In the genomic region with DNA sequence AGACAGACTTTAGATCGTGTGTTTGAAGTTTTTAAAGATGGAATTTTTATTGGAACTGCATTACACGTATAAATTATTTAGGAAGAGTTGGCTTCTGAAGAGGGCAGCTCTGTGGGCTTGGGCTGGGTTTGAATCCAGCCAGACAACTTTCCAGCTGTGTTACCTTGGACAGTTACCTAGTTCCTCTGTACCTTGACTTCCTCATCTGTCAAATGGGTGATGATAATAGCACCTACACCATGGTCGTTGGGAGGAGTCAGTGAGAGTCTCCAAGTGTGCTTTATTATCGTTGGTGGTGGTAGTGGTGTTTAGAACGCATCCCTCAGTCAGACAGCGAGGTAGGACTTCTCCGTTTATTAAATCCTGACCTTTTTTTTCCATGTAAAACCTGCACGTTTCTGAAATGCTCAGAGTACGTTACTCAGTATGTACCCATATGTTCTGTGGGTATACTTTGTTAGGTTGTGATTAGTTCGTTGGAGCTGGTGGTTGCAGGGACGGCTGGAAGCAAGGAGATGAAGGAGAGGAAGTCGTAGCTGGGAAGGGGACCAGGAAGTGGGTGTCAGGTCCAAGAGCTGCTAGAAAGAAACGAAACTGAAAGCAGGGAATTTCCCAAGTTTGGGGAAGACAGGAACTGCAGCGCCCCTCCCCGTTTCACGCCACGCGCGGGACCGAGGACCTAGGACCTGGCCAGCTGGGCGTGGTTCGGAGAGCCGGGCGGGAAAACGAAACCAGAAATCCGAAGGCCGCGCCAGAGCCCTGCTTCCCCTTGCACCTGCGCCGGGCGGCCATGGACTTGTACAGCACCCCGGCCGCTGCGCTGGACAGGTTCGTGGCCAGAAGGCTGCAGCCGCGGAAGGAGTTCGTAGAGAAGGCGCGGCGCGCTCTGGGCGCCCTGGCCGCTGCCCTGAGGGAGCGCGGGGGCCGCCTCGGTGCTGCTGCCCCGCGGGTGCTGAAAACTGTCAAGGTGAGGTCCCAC, we compare ENCODE assay signal across 8 cellular contexts. TPM values are rescaled to one million over a fixed set of nuclear protein-coding genes. Genes with fewer than 3 reads are reported as not detected.
DNase-seq lines count a peak whose midpoint lies in the region; ATAC-seq and TF ChIP-seq lines count a peak whose summit lies in the region.

A gene with protein sequence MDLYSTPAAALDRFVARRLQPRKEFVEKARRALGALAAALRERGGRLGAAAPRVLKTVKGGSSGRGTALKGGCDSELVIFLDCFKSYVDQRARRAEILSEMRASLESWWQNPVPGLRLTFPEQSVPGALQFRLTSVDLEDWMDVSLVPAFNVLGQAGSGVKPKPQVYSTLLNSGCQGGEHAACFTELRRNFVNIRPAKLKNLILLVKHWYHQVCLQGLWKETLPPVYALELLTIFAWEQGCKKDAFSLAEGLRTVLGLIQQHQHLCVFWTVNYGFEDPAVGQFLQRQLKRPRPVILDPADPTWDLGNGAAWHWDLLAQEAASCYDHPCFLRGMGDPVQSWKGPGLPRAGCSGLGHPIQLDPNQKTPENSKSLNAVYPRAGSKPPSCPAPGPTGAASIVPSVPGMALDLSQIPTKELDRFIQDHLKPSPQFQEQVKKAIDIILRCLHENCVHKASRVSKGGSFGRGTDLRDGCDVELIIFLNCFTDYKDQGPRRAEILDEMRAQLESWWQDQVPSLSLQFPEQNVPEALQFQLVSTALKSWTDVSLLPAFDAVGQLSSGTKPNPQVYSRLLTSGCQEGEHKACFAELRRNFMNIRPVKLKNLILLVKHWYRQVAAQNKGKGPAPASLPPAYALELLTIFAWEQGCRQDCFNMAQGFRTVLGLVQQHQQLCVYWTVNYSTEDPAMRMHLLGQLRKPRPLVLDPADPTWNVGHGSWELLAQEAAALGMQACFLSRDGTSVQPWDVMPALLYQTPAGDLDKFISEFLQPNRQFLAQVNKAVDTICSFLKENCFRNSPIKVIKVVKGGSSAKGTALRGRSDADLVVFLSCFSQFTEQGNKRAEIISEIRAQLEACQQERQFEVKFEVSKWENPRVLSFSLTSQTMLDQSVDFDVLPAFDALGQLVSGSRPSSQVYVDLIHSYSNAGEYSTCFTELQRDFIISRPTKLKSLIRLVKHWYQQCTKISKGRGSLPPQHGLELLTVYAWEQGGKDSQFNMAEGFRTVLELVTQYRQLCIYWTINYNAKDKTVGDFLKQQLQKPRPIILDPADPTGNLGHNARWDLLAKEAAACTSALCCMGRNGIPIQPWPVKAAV (plus strand): TSS at position 734 of the 979 bp plus-strand sequence. CDS start 57 bp downstream, at position 791.

- DNase-seq in NCI-H1417 (lab: John Stamatoyannopoulos, UW) (peak; percentile 55 to 81 (median 76)), NCI-H1417 treated with DMSO at 0.1 percent for 48 hours (lab: John Stamatoyannopoulos, UW) (no peak), SW480 (ENCODE audit: low spot score) (peak; percentile 81), adipocyte (ENCODE audit: low read depth) (peak; percentile 75), heart left ventricle (peak; percentile 90 to 93 (median 91)), posterior cingulate gyrus (peak; percentile 29 to 90 (median 46)), transverse colon (peak; percentile 90)

- H3K4me3 ChIP-seq in HUES48 (ENCODE audit: low read depth, low read length) (peak within 1 kb of the TSS; percentile 70), adipocyte (ENCODE audit: low read length) (peak within 1 kb of the TSS; percentile 86), heart left ventricle (peak within 1 kb of the TSS; percentile 51 to 95 (median 81)), transverse colon (peak within 1 kb of the TSS; percentile 23 to 87 (median 66))

- peak in 1 of 2 donors; percentile 38 for TF ChIP-seq POLR2A in heart left ventricle (IDR thresholded peaks at IDR 0.05)
- peak; percentile 33 for TF ChIP-seq POLR2A in transverse colon (IDR thresholded peaks at IDR 0.05)

- H3K9ac ChIP-seq in HUES48 (ENCODE audit: low read depth, low read length) (peak within 1 kb of the TSS; percentile 22; the same call in 1 of the 2 replicates), adipocyte (ENCODE audit: low read length) (peak within 1 kb of the TSS; percentile 86)

- no peak for TF ChIP-seq EP300 in transverse colon (IDR thresholded peaks at IDR 0.05; ENCODE audit: low read depth)

- WGBS in heart left ventricle, 4 donors, result 9 to 19% (median 12%) methylated on average over 25 to 50 of the region's 50 CpGs
- WGBS in transverse colon (ENCODE audit: low coverage in 1 of 2), 2 donors, result 8 to 41% methylated on average over 3 to 50 of the region's 50 CpGs

- intact Hi-C loops in heart left ventricle (cut with DNase I), result loop anchor here in 1 of 10 donors (5.0 kb wide), 1 partner anchor 39 kb away; a partner anchor contains a TSS
- intact Hi-C loops in posterior cingulate gyrus (cut with DNase I), result no loop called here
- intact Hi-C loops in transverse colon (cut with DNase I; ENCODE audit: low total_unique reads), result no loop called here

- H3K9me3 ChIP-seq in HUES48 (ENCODE audit: control insufficient read depth, insufficient read depth, low read length), result no peaks in the 10 kb centered on the region
- H3K9me3 ChIP-seq in adipocyte (ENCODE audit: control insufficient read depth, low read length), result no peaks in the 10 kb centered on the region
- peaks cover 0 to 3% (median 0%) of the 10 kb centered on the region in 12 donors for H3K9me3 ChIP-seq in heart left ventricle
- H3K9me3 ChIP-seq in transverse colon, result no peaks in the 10 kb centered on the region

- H3K4me1 ChIP-seq in HUES48 (ENCODE audit: control insufficient read depth, insufficient read depth, low read length) (0 out of 2 replicates have a peak, but pooled peaks cover 6% of the 10 kb centered on the region), adipocyte (ENCODE audit: control insufficient read depth, insufficient read depth, low read length) (peaks cover 12% of the 10 kb centered on the region), heart left ventricle (peaks cover 0 to 34% (median 17%) of the 10 kb centered on the region in 12 donors), transverse colon (peaks cover 3 to 18% (median 15%) of the 10 kb centered on the region in 4 donors)

- H3K27me3 ChIP-seq in HUES48 (ENCODE audit: control insufficient read depth, insufficient read depth, low read length) (peaks cover 32% of the 10 kb centered on the region), adipocyte (replicated peaks; ENCODE audit: control insufficient read depth, insufficient read depth, low read length) (no peaks in the 10 kb centered on the region), heart left ventricle (peaks cover 0 to 8% (median 0%) of the 10 kb centered on the region in 9 donors), transverse colon (no peaks in the 10 kb centered on the region)

- peak in 1 of 12 donors; percentile 18 for TF ChIP-seq CTCF in heart left ventricle (IDR thresholded peaks at IDR 0.05)
- peak in 1 of 5 experiments; percentile 16 for TF ChIP-seq CTCF in transverse colon (IDR thresholded peaks at IDR 0.05)

- no peak within 1 kb of the TSS for H3K27ac ChIP-seq in HUES48 (ENCODE audit: low read depth, low read length)
- H3K27ac ChIP-seq in heart left ventricle, result peak within 1 kb of the TSS; percentile 55 to 92 (median 82)
- H3K27ac ChIP-seq in transverse colon, result peak within 1 kb of the TSS; percentile 78 to 87 (median 80)

- in situ Hi-C loops in transverse colon (cut with MboI; ENCODE audit: low pct_ligation_motif_present in 1 of 4, low pct_unique_long_range_greater_than_20kb in 1 of 4, low sequenced_read_pairs in 3 of 4), result no loop called here

- peak; percentile 83 to 97 (median 94) for ATAC-seq in heart left ventricle

- H3K36me3 ChIP-seq in HUES48 (ENCODE audit: control insufficient read depth, insufficient read depth, low read length) (no peaks in the 10 kb centered on the region), adipocyte (ENCODE audit: control insufficient read depth, insufficient read depth, low read length, severe bottlenecking) (no peaks in the 10 kb centered on the region), heart left ventricle (peaks cover 0 to 20% (median 6%) of the 10 kb centered on the region in 9 donors), transverse colon (no peaks in the 10 kb centered on the region)

RNA-seq across cellular contexts. Expression of the gene that starts here (rescaled TPM):
- total RNA-seq in heart left ventricle (10 to 100 TPM in 4 of 9 donors, 1 to 10 TPM in 5; 5.7 to 45.1 (median 10.0) TPM), transverse colon (10 to 100 TPM in 3 of 4 donors, 1 to 10 TPM in 1; 6.2 to 17.6 (median 12.4) TPM)
- 1 to 10 TPM; 4.1 to 4.6 TPM for polyA plus RNA-seq in heart left ventricle
